ENCODE assay signal across 1 cellular context in the genomic region with DNA sequence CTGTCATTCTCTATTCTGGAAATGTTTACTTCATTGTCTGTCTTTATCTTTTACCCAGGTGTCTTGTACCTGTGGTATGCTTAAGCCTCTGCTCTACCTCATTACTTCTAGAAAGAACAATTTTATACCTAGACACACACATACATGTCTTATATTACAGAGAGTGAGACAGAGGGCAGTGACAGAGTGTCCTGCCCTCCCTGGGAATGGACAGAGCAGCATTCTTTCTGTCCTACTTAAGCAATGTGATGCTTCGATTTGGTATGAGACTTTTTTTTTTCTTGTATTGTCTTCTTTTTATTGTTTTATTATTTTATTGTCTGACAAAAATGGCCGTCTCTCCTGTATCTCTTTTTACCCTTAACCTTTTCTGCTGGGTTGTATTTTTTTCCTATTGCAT.
TF ChIP-seq lines count a peak whose summit lies in the region.

No MANE protein-coding gene starts in this region.

TF ChIP-seq in SK-N-SH treated with all-trans-retinoic acid at 6 μM for 48 hours, 23 proteins besides CTCF, POLR2A, EP300 and RAD21 (continued from another document):
- TF ChIP-seq, protein P1, sequence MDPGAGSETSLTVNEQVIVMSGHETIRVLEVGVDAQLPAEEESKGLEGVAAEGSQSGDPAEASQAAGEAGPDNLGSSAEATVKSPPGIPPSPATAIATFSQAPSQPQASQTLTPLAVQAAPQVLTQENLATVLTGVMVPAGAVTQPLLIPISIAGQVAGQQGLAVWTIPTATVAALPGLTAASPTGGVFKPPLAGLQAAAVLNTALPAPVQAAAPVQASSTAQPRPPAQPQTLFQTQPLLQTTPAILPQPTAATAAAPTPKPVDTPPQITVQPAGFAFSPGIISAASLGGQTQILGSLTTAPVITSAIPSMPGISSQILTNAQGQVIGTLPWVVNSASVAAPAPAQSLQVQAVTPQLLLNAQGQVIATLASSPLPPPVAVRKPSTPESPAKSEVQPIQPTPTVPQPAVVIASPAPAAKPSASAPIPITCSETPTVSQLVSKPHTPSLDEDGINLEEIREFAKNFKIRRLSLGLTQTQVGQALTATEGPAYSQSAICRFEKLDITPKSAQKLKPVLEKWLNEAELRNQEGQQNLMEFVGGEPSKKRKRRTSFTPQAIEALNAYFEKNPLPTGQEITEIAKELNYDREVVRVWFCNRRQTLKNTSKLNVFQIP (CRISPR knock-in tag; IDR thresholded peaks at IDR 0.05; ENCODE audit: borderline replicate concordance, low read depth), result no peak
